ENCODE assay signal across 8 cellular contexts in the genomic region with DNA sequence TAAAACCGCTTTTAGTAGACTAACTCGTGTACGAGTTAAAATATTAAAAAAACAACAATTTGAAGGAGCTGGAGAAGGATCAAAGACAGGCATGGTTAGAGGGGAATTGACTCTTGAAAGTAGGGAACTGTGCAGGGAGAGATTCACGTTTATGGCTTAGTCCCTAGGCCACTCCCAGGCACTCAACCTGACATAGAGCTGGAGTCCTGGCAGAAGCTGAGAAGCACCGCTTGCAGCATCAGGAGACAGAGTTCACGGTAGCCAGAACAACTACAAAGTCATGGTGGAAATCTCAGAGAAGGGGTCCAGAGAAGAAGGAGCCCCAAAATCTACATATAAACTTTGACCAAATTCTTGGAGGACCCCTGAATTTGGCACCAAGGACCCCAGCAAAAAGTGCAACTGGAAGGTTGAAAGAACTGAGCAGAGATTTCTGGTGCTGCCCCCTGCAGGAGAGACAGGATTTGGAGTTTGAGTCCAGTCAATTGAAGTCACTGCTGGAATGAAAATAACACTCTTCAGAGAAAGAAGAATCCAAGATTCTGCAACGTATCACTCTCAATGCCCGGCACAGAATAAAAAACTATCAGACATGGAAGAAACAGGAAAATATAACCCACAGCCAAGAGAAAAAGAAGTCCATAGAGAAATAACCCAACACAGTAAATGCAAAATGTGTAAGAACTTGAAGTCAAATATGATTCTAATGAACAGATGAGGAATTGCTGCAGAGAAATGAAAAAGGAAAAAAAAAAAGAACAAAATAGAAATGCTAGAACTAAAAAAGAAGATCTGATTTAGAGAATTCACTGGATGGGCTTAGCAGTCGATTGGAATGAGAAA.
DNase-seq lines count a peak whose midpoint lies in the region; ATAC-seq and TF ChIP-seq lines count a peak whose summit lies in the region.

No MANE protein-coding gene starts in this region.

- no peak overlapping the region for H3K4me2 ChIP-seq in mesendoderm (ENCODE audit: low read length)

- no peak for TF ChIP-seq POLR2A in adrenal gland (IDR thresholded peaks at IDR 0.05)

- H4K5ac ChIP-seq in mesendoderm (ENCODE audit: low read length): no peak overlapping the region

- TF ChIP-seq CTCF in LNCAP (IDR thresholded peaks at IDR 0.05): peak; percentile 82
- peak; percentile 31 to 64 (median 54) for TF ChIP-seq CTCF in adrenal gland (IDR thresholded peaks at IDR 0.05)

- H3K56ac ChIP-seq in mesendoderm (ENCODE audit: low read length): no peak overlapping the region

- H3K79me2 ChIP-seq in mesendoderm (ENCODE audit: control insufficient read depth, insufficient read depth, low read length): no peaks in the 10 kb centered on the region

- no peak overlapping the region for H4K8ac ChIP-seq in mesendoderm (ENCODE audit: low read depth, low read length)

- no peak overlapping the region for H3K4ac ChIP-seq in mesendoderm (ENCODE audit: low read depth, low read length)

- no peak overlapping the region for H2BK15ac ChIP-seq in mesendoderm (replicated peaks; ENCODE audit: low read depth)

- no peak overlapping the region for H2BK120ac ChIP-seq in mesendoderm (ENCODE audit: low read depth, low read length)

- WGBS in adrenal gland, 4 donors: 54 to 67% (median 60%) methylated on average over 9 of the region's 9 CpGs
- no CpG with 5 or more reads among the region's 9 CpGs for WGBS in mesendoderm (ENCODE audit: extremely low coverage, insufficient coverage, low lambda C conversion rate)

- H3K4me3 ChIP-seq in adrenal gland (no peak overlapping the region), mesendoderm (ENCODE audit: low read length) (no peak overlapping the region)

- no peak overlapping the region for H3K27ac ChIP-seq in adrenal gland
- no peak overlapping the region for H3K27ac ChIP-seq in mesendoderm (ENCODE audit: low read depth, low read length)

- H3K18ac ChIP-seq in mesendoderm (ENCODE audit: low read length): no peak overlapping the region

- intact Hi-C loops in adrenal gland (cut with DNase I): loop anchor here in 1 of 2 donors (5.0 to 10.0 kb wide), 2 partner anchors 102 to 355 kb away; no protein-coding TSS in a partner anchor

- H2AK5ac ChIP-seq in mesendoderm (ENCODE audit: low read length): no peak overlapping the region

- DNase-seq in DMS 273 (lab: John Stamatoyannopoulos, UW; ENCODE audit: unreplicated experiment) (peak; percentile 72), DMS 273 treated with DMSO at 0.1 percent for 48 hours (lab: John Stamatoyannopoulos, UW) (no peak), adrenal gland (peak in 6 of 7 donors; percentile 32 to 64 (median 56)), mesendoderm (peak; percentile 54)

- H3K27me3 ChIP-seq in adrenal gland (no peaks in the 10 kb centered on the region), mesendoderm (ENCODE audit: insufficient read depth, low read length, poor library complexity) (no peaks in the 10 kb centered on the region)

- ATAC-seq in HG02981 (IDR thresholded peaks at IDR 0.05; ENCODE audit: unreplicated experiment) (no peak), GM21423 (IDR thresholded peaks at IDR 0.05; ENCODE audit: unreplicated experiment) (no peak), HG02623 (IDR thresholded peaks at IDR 0.05; ENCODE audit: unreplicated experiment) (no peak)

- H3K36me3 ChIP-seq in adrenal gland (replicated peaks in 1 of 2): no peaks in the 10 kb centered on the region
- H3K36me3 ChIP-seq in mesendoderm (ENCODE audit: control insufficient read depth, insufficient read depth, low read length): no peaks in the 10 kb centered on the region

- H2BK5ac ChIP-seq in mesendoderm (ENCODE audit: low read length): no peak overlapping the region

- H3K4me1 ChIP-seq in adrenal gland (replicated peaks in 1 of 2): no peaks in the 10 kb centered on the region
- H3K4me1 ChIP-seq in mesendoderm (ENCODE audit: control insufficient read depth, low read depth, low read length): no peaks in the 10 kb centered on the region

- H3K9ac ChIP-seq in mesendoderm (ENCODE audit: low read length): no peak overlapping the region

- no peaks in the 10 kb centered on the region for H3K79me1 ChIP-seq in mesendoderm (ENCODE audit: low read length)

- no peaks in the 10 kb centered on the region for H3K9me3 ChIP-seq in adrenal gland (replicated peaks in 1 of 3)

- H3K23ac ChIP-seq in mesendoderm (ENCODE audit: low read length): no peak overlapping the region
